In the genomic region with DNA sequence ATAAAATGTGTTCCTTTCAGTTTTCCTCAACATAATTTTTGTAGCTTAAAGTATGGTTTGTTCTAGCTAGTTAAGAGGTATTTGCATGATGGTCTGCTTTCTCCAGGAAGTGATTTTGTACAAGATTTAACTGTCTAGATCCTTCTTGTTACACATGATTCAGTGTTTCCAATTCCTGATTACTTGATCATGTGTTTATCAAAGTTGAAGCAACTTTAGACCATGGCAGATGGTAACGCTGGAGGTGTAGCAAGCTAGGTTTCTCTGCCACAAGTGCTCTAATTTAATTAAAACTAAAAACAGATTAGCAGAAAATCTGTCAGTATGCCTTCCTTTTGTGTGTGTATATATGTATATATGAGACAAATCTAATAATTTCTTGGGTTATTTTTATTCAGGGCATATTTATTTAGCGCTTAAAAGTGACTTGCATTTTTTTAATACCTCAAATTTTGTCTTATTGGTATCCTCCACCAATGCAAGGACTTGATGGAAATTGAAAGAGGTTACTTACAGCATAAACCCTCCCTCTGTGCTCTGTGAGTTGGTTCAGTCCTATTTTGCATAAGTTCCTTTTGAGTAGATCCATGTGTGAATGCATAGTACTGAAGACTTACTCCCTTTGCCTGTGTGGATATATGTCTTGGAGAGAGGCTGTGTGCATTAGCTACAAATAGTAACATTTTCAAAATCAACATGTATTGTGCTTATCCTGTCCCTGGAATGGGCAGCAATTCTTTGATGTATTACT, we compare ENCODE assay signal across 8 cellular contexts.
A peak's percentile ranks its signal among the peaks of the same experiment; 100 is the strongest.
DNase-seq lines count a peak whose midpoint lies in the region; ATAC-seq, FAIRE-seq and TF ChIP-seq lines count a peak whose summit lies in the region.

No MANE protein-coding gene starts in this region.

- H3K56ac ChIP-seq in H9 (ENCODE audit: insufficient read length, low read depth, low read length) = no peak overlapping the region

- H2AK5ac ChIP-seq in H9 (ENCODE audit: insufficient read length, low read length) = no peak overlapping the region

- peak overlapping the region; percentile 7 for H3K4me2 ChIP-seq in H9 (ENCODE audit: insufficient read depth, insufficient read length, low read length)

- H2BK15ac ChIP-seq in H9 (ENCODE audit: low read depth, low read length) = no peak overlapping the region

- H3K79me2 ChIP-seq in H9 (ENCODE audit: insufficient read depth, low read length) = peaks cover 2% of the 10 kb centered on the region; the same call in 1 of the 2 replicates

- H3K14ac ChIP-seq in H9 (ENCODE audit: insufficient read depth, low read length) = no peak overlapping the region

- H3K36me3 Mint-ChIP-seq in H9 (ENCODE audit: insufficient read depth in 1 of 3, low read depth in 3 of 3) = no peaks in the 10 kb centered on the region
- no peaks in the 10 kb centered on the region for H3K36me3 Mint-ChIP-seq in activated naive CD8-positive, alpha-beta T cell treated with anti-CD3 and anti-CD28 coated beads, Interleukin-2, amount 50 U/mL, for 24 hours (ENCODE audit: low read depth)

- H3K36me3 ChIP-seq in pancreas = no peaks in the 10 kb centered on the region

- H3K27ac Mint-ChIP-seq in H9 = peak overlapping the region; percentile 59 to 73 (median 65); a peak in 5 of 7 replicates
- no peak overlapping the region for H3K27ac Mint-ChIP-seq in activated naive CD8-positive, alpha-beta T cell treated with anti-CD3 and anti-CD28 coated beads, Interleukin-2, amount 50 U/mL, for 24 hours

- no peak overlapping the region for H4K91ac ChIP-seq in H9 (ENCODE audit: insufficient read length, low read depth, low read length)

- H3K9me3 ChIP-seq in H9 (ENCODE audit: control insufficient read depth, low read depth, low read length) (no peaks in the 10 kb centered on the region), pancreas (no peaks in the 10 kb centered on the region)

- peak; percentile 13 for FAIRE-seq in pancreas (lab: Jason Lieb, UNC)

- H3K4me3 Mint-ChIP-seq in H9 = peak overlapping the region; percentile 44 to 90
- no peak overlapping the region for H3K4me3 Mint-ChIP-seq in activated naive CD8-positive, alpha-beta T cell treated with anti-CD3 and anti-CD28 coated beads, Interleukin-2, amount 50 U/mL, for 24 hours

- no peak overlapping the region for H3K23ac ChIP-seq in H9 (ENCODE audit: insufficient read length, low read depth, low read length)

- H4K20me1 ChIP-seq in H9 (ENCODE audit: control insufficient read depth, insufficient read depth, insufficient read length) = no peaks in the 10 kb centered on the region

- H3K4me3 ChIP-seq in dorsolateral prefrontal cortex = peak overlapping the region in 48 of 59 donors; percentile 0 to 59 (median 26)
- H3K4me3 ChIP-seq in pancreas = no peak overlapping the region

- peak; percentile 33 to 64 (median 43) for ATAC-seq in pancreas
- ATAC-seq in activated naive CD8-positive, alpha-beta T cell treated with anti-CD3 and anti-CD28 coated beads, Interleukin-2, amount 50 U/mL, for 24 hours = no peak
- ATAC-seq in HG03159 (IDR thresholded peaks at IDR 0.05; ENCODE audit: unreplicated experiment) = no peak
- no peak for ATAC-seq in HG02623 (IDR thresholded peaks at IDR 0.05; ENCODE audit: unreplicated experiment)

- no peak overlapping the region for H3K27ac ChIP-seq in H9 (ENCODE audit: insufficient read length, low read depth, low read length)
- H3K27ac ChIP-seq in dorsolateral prefrontal cortex = peak overlapping the region in 29 of 59 donors; percentile 1 to 80 (median 41)
- peak overlapping the region in 2 of 4 donors; percentile 2 to 50 for H3K27ac ChIP-seq in pancreas

- intact Hi-C loops in dorsolateral prefrontal cortex (cut with DNase I) (loop anchor here in 1 of 2 donors (10.0 kb wide), 2 partner anchors 304 to 724 kb away; a partner anchor contains a TSS), pancreas (cut with DNase I) (no loop called here)

- H3K9me3 Mint-ChIP-seq in H9 = no peaks in the 10 kb centered on the region
- no peaks in the 10 kb centered on the region for H3K9me3 Mint-ChIP-seq in activated naive CD8-positive, alpha-beta T cell treated with anti-CD3 and anti-CD28 coated beads, Interleukin-2, amount 50 U/mL, for 24 hours

- H2BK12ac ChIP-seq in H9 (ENCODE audit: insufficient read length, low read depth, low read length) = no peak overlapping the region

- no peak overlapping the region for H3K9ac ChIP-seq in H9 (ENCODE audit: extremely low read depth, insufficient read length, low read length)

- H2BK20ac ChIP-seq in H9 (ENCODE audit: low read depth, low read length, poor library complexity, severe bottlenecking) = no peak overlapping the region

- no peaks in the 10 kb centered on the region for H3K27me3 Mint-ChIP-seq in H9 (ENCODE audit: low read depth)
- H3K27me3 Mint-ChIP-seq in activated naive CD8-positive, alpha-beta T cell treated with anti-CD3 and anti-CD28 coated beads, Interleukin-2, amount 50 U/mL, for 24 hours = no peaks in the 10 kb centered on the region

- H3K4me1 ChIP-seq in H9 (ENCODE audit: insufficient read depth, low read length) (0 out of 2 replicates have a peak, but pooled peaks cover 2% of the 10 kb centered on the region), pancreas (peaks cover 9 to 42% (median 23%) of the 10 kb centered on the region in 3 donors)

- H2BK5ac ChIP-seq in H9 (ENCODE audit: insufficient read length, low read length) = no peak overlapping the region

- no peaks in the 10 kb centered on the region for H3K79me1 ChIP-seq in H9 (ENCODE audit: insufficient read depth, low read depth, low read length, poor library complexity, severe bottlenecking)

- H4K5ac ChIP-seq in H9 (ENCODE audit: insufficient read length, low read depth, low read length) = no peak overlapping the region

- peaks cover 66 to 69% of the 10 kb centered on the region in 2 experiments for H3K4me1 Mint-ChIP-seq in H9
- H3K4me1 Mint-ChIP-seq in activated naive CD8-positive, alpha-beta T cell treated with anti-CD3 and anti-CD28 coated beads, Interleukin-2, amount 50 U/mL, for 24 hours = peaks cover 32% of the 10 kb centered on the region

- no peaks in the 10 kb centered on the region for H3K23me2 ChIP-seq in H9 (ENCODE audit: insufficient read length, low read depth, low read length, poor library complexity, severe bottlenecking)

- no peak overlapping the region for H2BK120ac ChIP-seq in H9 (ENCODE audit: low read depth, low read length, poor library complexity, severe bottlenecking)

- no CpG with 5 or more reads among the region's 2 CpGs for WGBS in H9 (ENCODE audit: extremely low coverage, insufficient read length, low lambda C conversion rate)
- 72 to 76% methylated on average over 2 of the region's 2 CpGs for WGBS in pancreas, 2 donors

- H2AFZ ChIP-seq in H9 (ENCODE audit: low read length) = no peak overlapping the region

- H3K27me3 ChIP-seq in H9 (ENCODE audit: insufficient read depth, low read length) = no peaks in the 10 kb centered on the region
- no peaks in the 10 kb centered on the region for H3K27me3 ChIP-seq in dorsolateral prefrontal cortex
- no peaks in the 10 kb centered on the region for H3K27me3 ChIP-seq in pancreas

- H3T11ph ChIP-seq in H9 (ENCODE audit: low read length) = no peak overlapping the region

- TF ChIP-seq CTCF in H9 (conservative IDR thresholded peaks at IDR 0.05) (no peak), dorsolateral prefrontal cortex (IDR thresholded peaks at IDR 0.05 in 54 of 56, conservative IDR thresholded peaks at IDR 0.05 in 2 of 56; ENCODE audit: low read depth in 1 of 56, partially characterized antibody in 56 of 56) (no peak), pancreas (IDR thresholded peaks at IDR 0.05) (no peak)

- no peak overlapping the region for H3K4ac ChIP-seq in H9 (ENCODE audit: low read depth, low read length)

- H3K18ac ChIP-seq in H9 (ENCODE audit: insufficient read length, low read depth, low read length) = no peak overlapping the region

- DNase-seq in H9 (peak; percentile 38), NCI-H345 treated with DMSO at 0.1 percent for 48 hours (lab: John Stamatoyannopoulos, UW; ENCODE audit: unreplicated experiment) (peak; percentile 79), dorsolateral prefrontal cortex (no peak), pancreas (no peak), ecto neural progenitor cell (ENCODE audit: low spot score) (no peak)
- DNase-seq in activated naive CD8-positive, alpha-beta T cell treated with anti-CD3 and anti-CD28 coated beads, Interleukin-2, amount 50 U/mL, for 24 hours = no peak

- H4K8ac ChIP-seq in H9 (replicated peaks; ENCODE audit: insufficient read length, low read depth, low read length) = no peak overlapping the region

Comparison
In these comparisons a context has a peak if more than half of its experiments do, and no peak if none do; other contexts are left out.
1. DNase-seq: peak in H9 (single experiment) and NCI-H345 treated with DMSO at 0.1 percent for 48 hours (single experiment); none in dorsolateral prefrontal cortex (0 of 10), pancreas (0 of 6), activated naive CD8-positive, alpha-beta T cell treated with anti-CD3 and anti-CD28 coated beads, Interleukin-2, amount 50 U/mL, for 24 hours (single experiment) and ecto neural progenitor cell (single experiment).
2. H3K4me3 ChIP-seq: peak in dorsolateral prefrontal cortex (48 of 59); none in pancreas (0 of 4).
3. ATAC-seq: peak in pancreas (4 of 4); none in activated naive CD8-positive, alpha-beta T cell treated with anti-CD3 and anti-CD28 coated beads, Interleukin-2, amount 50 U/mL, for 24 hours (single experiment), HG03159 (single experiment) and HG02623 (single experiment).